ENCODE assay signal across 39 cellular contexts in genomic region chr14:41541333-41541732, GRCh38.
"Had no signal": no experiment of that assay in that cellular context is flagged by ENCODE, and none has a peak within 500 bp of the region (broad histone marks: within the 10 kb centered on the region; RNA-seq: fewer than 3 reads in every experiment).

No MANE protein-coding gene starts in this region.

- H3K27me3 ChIP-seq: adrenal gland, ascending aorta, body of pancreas, brain microvascular endothelial cell, breast epithelium, cardiac muscle cell had no signal

- H3K27me3 Mint-ChIP-seq: activated naive CD4-positive, alpha-beta T cell treated with anti-CD3 and anti-CD28 coated beads, Interleukin-2, amount 10 ng/mL, durations not matched to agents 7 days and 5 days; activated naive CD4-positive, alpha-beta T cell treated with anti-CD3 and anti-CD28 coated beads, Interleukin-2, amount 50 U/mL, for 24 hours; activated naive CD8-positive, alpha-beta T cell; activated naive CD8-positive, alpha-beta T cell treated with anti-CD3 and anti-CD28 coated beads, Interleukin-2, amount 10 ng/mL, durations not matched to agents 7 days and 5 days; activated naive CD8-positive, alpha-beta T cell treated with anti-CD3 and anti-CD28 coated beads, Interleukin-2, amount 50 U/mL, for 24 hours; activated T-cell treated with anti-CD3 and anti-CD28 coated beads, Interleukin-2, amount 50 U/mL, for 24 hours; activated T-helper 17 cell treated with anti-CD3 and anti-CD28 coated beads, Interleukin-2, amount 50 U/mL, for 72 hours; brain; central memory CD8-positive, alpha-beta T cell had no signal

- H3K27ac Mint-ChIP-seq: activated naive CD4-positive, alpha-beta T cell treated with anti-CD3 and anti-CD28 coated beads for 36 hours; activated naive CD4-positive, alpha-beta T cell treated with anti-CD3 and anti-CD28 coated beads, Interleukin-2, amount 10 ng/mL, durations not matched to agents 7 days and 5 days; activated naive CD4-positive, alpha-beta T cell treated with anti-CD3 and anti-CD28 coated beads, Interleukin-2, amount 50 U/mL, for 24 hours; activated naive CD4-positive, alpha-beta T cell treated with anti-CD3 and anti-CD28 coated beads, Interleukin-2, amount 50 U/mL, for 72 hours; activated naive CD8-positive, alpha-beta T cell; activated naive CD8-positive, alpha-beta T cell treated with anti-CD3 and anti-CD28 coated beads for 36 hours; activated naive CD8-positive, alpha-beta T cell treated with anti-CD3 and anti-CD28 coated beads, Interleukin-2, amount 10 ng/mL, durations not matched to agents 7 days and 5 days; activated naive CD8-positive, alpha-beta T cell treated with anti-CD3 and anti-CD28 coated beads, Interleukin-2, amount 50 U/mL, for 24 hours; activated T-cell treated with anti-CD3 and anti-CD28 coated beads, Interleukin-2, amount 50 U/mL, for 24 hours; activated T-cell treated with anti-CD3 and anti-CD28 coated beads, Interleukin-2, amount 50 U/mL, for 72 hours; activated T-helper 1 cell treated with anti-CD3 and anti-CD28 coated beads, Interleukin-12 subunit alpha, Interleukin-12 subunit beta, Interleukin-2, Interleukin-4 antibody, amounts not matched to agents 30 ng/mL and 10 ng/mL and 1 ng/mL, durations not matched to agents 14 hours and 24 hours and 36 hours; activated T-helper 17 cell treated with anti-CD3 and anti-CD28 coated beads, Interleukin-2, amount 50 U/mL, for 72 hours; activated T-helper 2 cell treated with anti-CD3 and anti-CD28 coated beads, Interferon-gamma antibody, Interleukin-2, Interleukin-4, amounts not matched to agents 10 μg/mL and 5 μg/mL and 100 μg/mL, durations not matched to agents 14 hours and 24 hours and 36 hours; brain had no signal

- H3K4me3 Mint-ChIP-seq: activated naive CD4-positive, alpha-beta T cell treated with anti-CD3 and anti-CD28 coated beads for 36 hours; activated naive CD4-positive, alpha-beta T cell treated with anti-CD3 and anti-CD28 coated beads, Interleukin-2, amount 10 ng/mL, durations not matched to agents 7 days and 5 days; activated naive CD4-positive, alpha-beta T cell treated with anti-CD3 and anti-CD28 coated beads, Interleukin-2, amount 50 U/mL, for 24 hours; activated naive CD8-positive, alpha-beta T cell; activated naive CD8-positive, alpha-beta T cell treated with anti-CD3 and anti-CD28 coated beads for 36 hours; activated naive CD8-positive, alpha-beta T cell treated with anti-CD3 and anti-CD28 coated beads, Interleukin-2, amount 10 ng/mL, durations not matched to agents 7 days and 5 days; activated naive CD8-positive, alpha-beta T cell treated with anti-CD3 and anti-CD28 coated beads, Interleukin-2, amount 50 U/mL, for 24 hours; activated T-cell treated with anti-CD3 and anti-CD28 coated beads, Interleukin-2, amount 50 U/mL, for 24 hours; activated T-cell treated with anti-CD3 and anti-CD28 coated beads, Interleukin-2, amount 50 U/mL, for 4 hours; activated T-cell treated with anti-CD3 and anti-CD28 coated beads, Interleukin-2, amount 50 U/mL, for 72 hours; activated T-helper 1 cell treated with anti-CD3 and anti-CD28 coated beads, Interleukin-12 subunit alpha, Interleukin-12 subunit beta, Interleukin-2, Interleukin-4 antibody, amounts not matched to agents 30 ng/mL and 10 ng/mL and 1 ng/mL, durations not matched to agents 14 hours and 24 hours and 36 hours; activated T-helper 17 cell treated with anti-CD3 and anti-CD28 coated beads, Interleukin-2, amount 50 U/mL, for 72 hours; brain; central memory CD8-positive, alpha-beta T cell had no signal

- H3K4me1 ChIP-seq: adrenal gland, ascending aorta, body of pancreas, breast epithelium had no signal

- H3K36me3 ChIP-seq: adrenal gland, ascending aorta, brain microvascular endothelial cell, breast epithelium, cardiac muscle cell had no signal

- H3K9me3 ChIP-seq: adrenal gland, body of pancreas had no signal

- H3K4me1 Mint-ChIP-seq: activated naive CD4-positive, alpha-beta T cell treated with anti-CD3 and anti-CD28 coated beads, Interleukin-2, amount 10 ng/mL, durations not matched to agents 7 days and 5 days; activated naive CD4-positive, alpha-beta T cell treated with anti-CD3 and anti-CD28 coated beads, Interleukin-2, amount 50 U/mL, for 24 hours; activated naive CD8-positive, alpha-beta T cell treated with anti-CD3 and anti-CD28 coated beads for 36 hours; activated naive CD8-positive, alpha-beta T cell treated with anti-CD3 and anti-CD28 coated beads, Interleukin-2, amount 10 ng/mL, durations not matched to agents 7 days and 5 days; activated naive CD8-positive, alpha-beta T cell treated with anti-CD3 and anti-CD28 coated beads, Interleukin-2, amount 50 U/mL, for 24 hours; activated T-helper 17 cell treated with anti-CD3 and anti-CD28 coated beads, Interleukin-2, amount 50 U/mL, for 72 hours; brain; central memory CD8-positive, alpha-beta T cell had no signal

- ATAC-seq: activated naive CD4-positive, alpha-beta T cell treated with anti-CD3 and anti-CD28 coated beads, Interleukin-2, amount 50 U/mL, for 72 hours; activated naive CD8-positive, alpha-beta T cell treated with anti-CD3 and anti-CD28 coated beads, Interleukin-2, amount 50 U/mL, for 24 hours; activated T-cell treated with anti-CD3 and anti-CD28 coated beads, Interleukin-2, amount 50 U/mL, for 4 hours; activated T-cell treated with anti-CD3 and anti-CD28 coated beads, Interleukin-2, amount 50 U/mL, for 72 hours; activated T-helper 17 cell treated with anti-CD3 and anti-CD28 coated beads, Interleukin-2, amount 50 U/mL, for 72 hours; body of pancreas had no signal

- FAIRE-seq: astrocyte, bronchial epithelial cell had no signal

- H3K4me3 ChIP-seq: adrenal gland, ascending aorta, body of pancreas, breast epithelium, cardiac muscle cell had no signal

- H3K27ac ChIP-seq: adrenal gland, ascending aorta, body of pancreas, brain microvascular endothelial cell, breast epithelium, cardiac muscle cell had no signal

- DNase-seq: activated effector memory CD4-positive, alpha-beta T cell treated with anti-CD3 and anti-CD28 coated beads, Interleukin-2, amount 50 U/mL, for 16 hours; activated effector memory CD4-positive, alpha-beta T cell treated with Interleukin-2 at 50 U/mL for 16 hours; activated gamma-delta T cell; activated gamma-delta T cell treated with Interleukin-2 at 50 U/mL for 16 hours; activated naive CD4-positive, alpha-beta T cell; activated naive CD4-positive, alpha-beta T cell treated with anti-CD3 and anti-CD28 coated beads for 36 hours; activated naive CD4-positive, alpha-beta T cell treated with anti-CD3 and anti-CD28 coated beads, Interleukin-2, amount 10 ng/mL, durations not matched to agents 7 days and 5 days; activated naive CD4-positive, alpha-beta T cell treated with anti-CD3 and anti-CD28 coated beads, Interleukin-2, amount 50 U/mL, for 16 hours; activated naive CD4-positive, alpha-beta T cell treated with Interleukin-2 at 50 U/mL for 16 hours; activated naive CD8-positive, alpha-beta T cell treated with anti-CD3 and anti-CD28 coated beads for 36 hours; activated naive CD8-positive, alpha-beta T cell treated with anti-CD3 and anti-CD28 coated beads, Interleukin-2, amount 10 ng/mL, durations not matched to agents 7 days and 5 days; activated naive CD8-positive, alpha-beta T cell treated with anti-CD3 and anti-CD28 coated beads, Interleukin-2, amount 50 U/mL, for 24 hours; activated T-cell treated with anti-CD3 and anti-CD28 coated beads, Interleukin-2, amount 50 U/mL, for 24 hours; activated T-cell treated with anti-CD3 and anti-CD28 coated beads, Interleukin-2, amount 50 U/mL, for 4 hours; activated T-cell treated with anti-CD3 and anti-CD28 coated beads, Interleukin-2, amount 50 U/mL, for 48 hours; activated T-cell treated with anti-CD3 and anti-CD28 coated beads, Interleukin-2, amount 50 U/mL, for 72 hours; adrenal gland; amniotic stem cell; amygdala; anterior cingulate cortex; aorta; body of pancreas; brain microvascular endothelial cell; caudate nucleus; central memory CD4-positive, alpha-beta T cell; cerebellar nuclear complex had no signal

- H3K36me3 Mint-ChIP-seq: activated naive CD4-positive, alpha-beta T cell treated with anti-CD3 and anti-CD28 coated beads, Interleukin-2, amount 10 ng/mL, durations not matched to agents 7 days and 5 days; activated naive CD4-positive, alpha-beta T cell treated with anti-CD3 and anti-CD28 coated beads, Interleukin-2, amount 50 U/mL, for 24 hours; activated naive CD8-positive, alpha-beta T cell; activated naive CD8-positive, alpha-beta T cell treated with anti-CD3 and anti-CD28 coated beads for 36 hours; activated naive CD8-positive, alpha-beta T cell treated with anti-CD3 and anti-CD28 coated beads, Interleukin-2, amount 10 ng/mL, durations not matched to agents 7 days and 5 days had no signal
